ENCODE assay signal across 12 cellular contexts in genomic region chr2:206245178-206245778, GRCh38. TPM values are rescaled to one million over a fixed set of nuclear protein-coding genes. Genes with fewer than 3 reads are reported as not detected.
DNase-seq lines count a peak whose midpoint lies in the region; ATAC-seq and TF ChIP-seq lines count a peak whose summit lies in the region.
"Had no signal": no experiment of that assay in that cellular context is flagged by ENCODE, and none has a peak within 500 bp of the region (broad histone marks: within the 10 kb centered on the region; RNA-seq: fewer than 3 reads in every experiment).

No MANE protein-coding gene starts in this region.

- TF ChIP-seq CTCF in lower leg skin (IDR thresholded peaks at IDR 0.05), result no peak

- H3K4me3 ChIP-seq in lower leg skin (ENCODE audit: low read depth, poor library complexity, severe bottlenecking), result no peak overlapping the region
- H3K4me3 ChIP-seq: esophagus muscularis mucosa, testis had no signal

- H3K9me3 Mint-ChIP-seq in stimulated activated naive CD8-positive, alpha-beta T cell treated with anti-CD3 and anti-CD28 coated beads, Interleukin-15, amount 100 ng/mL, for 72 hours, result no peaks in the 10 kb centered on the region

- H3K27me3 Mint-ChIP-seq in stimulated activated naive CD8-positive, alpha-beta T cell treated with anti-CD3 and anti-CD28 coated beads, Interleukin-15, amount 100 ng/mL, for 72 hours, result peaks cover 50% of the 10 kb centered on the region

- 78 to 79% methylated on average over 6 of the region's 6 CpGs for WGBS in lower leg skin, 2 donors

- ATAC-seq in GM19043 (IDR thresholded peaks at IDR 0.05; ENCODE audit: low read depth, unreplicated experiment), result peak; percentile 60
- ATAC-seq in HG02798 (IDR thresholded peaks at IDR 0.05; ENCODE audit: poor library complexity, unreplicated experiment), result peak; percentile 51
- no peak for ATAC-seq in stimulated activated naive CD8-positive, alpha-beta T cell treated with anti-CD3 and anti-CD28 coated beads, Interleukin-15, amount 100 ng/mL, for 72 hours
- ATAC-seq in GM18873 (IDR thresholded peaks at IDR 0.05; ENCODE audit: low FRiP score, unreplicated experiment), result no peak

- H3K4me1 Mint-ChIP-seq in stimulated activated naive CD8-positive, alpha-beta T cell treated with anti-CD3 and anti-CD28 coated beads, Interleukin-15, amount 100 ng/mL, for 72 hours, result no peaks in the 10 kb centered on the region

- DNase-seq in CD1c-positive myeloid dendritic cell (ENCODE audit: extremely low spot score) (peak; percentile 4), NAMALWA (ENCODE audit: low spot score) (peak; percentile 58), LoVo (ENCODE audit: low spot score) (no peak), lower leg skin (ENCODE audit: low spot score in 2 of 2) (no peak)
- DNase-seq in stimulated activated naive CD8-positive, alpha-beta T cell treated with anti-CD3 and anti-CD28 coated beads, Interleukin-15, amount 100 ng/mL, for 72 hours, result no peak
- DNase-seq: activated CD8-positive, alpha-beta memory T cell treated with anti-CD3 and anti-CD28 coated beads, Interleukin-2, amount 50 U/mL, for 48 hours; stimulated activated CD4-positive, alpha-beta T cell treated with anti-CD3 and anti-CD28 coated beads, Interleukin-4, amount 100 ng/mL, for 24 hours; testis had no signal

- intact Hi-C loops in lower leg skin (cut with DNase I; ENCODE audit: low total_unique reads), result no loop called here

- no peak overlapping the region for H3K4me3 Mint-ChIP-seq in stimulated activated naive CD8-positive, alpha-beta T cell treated with anti-CD3 and anti-CD28 coated beads, Interleukin-15, amount 100 ng/mL, for 72 hours

- H3K27ac Mint-ChIP-seq in stimulated activated naive CD8-positive, alpha-beta T cell treated with anti-CD3 and anti-CD28 coated beads, Interleukin-15, amount 100 ng/mL, for 72 hours, result no peak overlapping the region

- TF ChIP-seq POLR2A in lower leg skin (IDR thresholded peaks at IDR 0.05), result no peak

RNA-seq across cellular contexts. Expression of gene ZDBF2, which starts 29.2 kb away (rescaled TPM):
- total RNA-seq in lower leg skin, result 1 to 10 TPM; 3.1 to 5.5 (median 4.1) TPM

Comparison
In these comparisons a context has a peak if more than half of its experiments do, and no peak if none do; other contexts are left out.
1. DNase-seq: peak in CD1c-positive myeloid dendritic cell (single experiment) and NAMALWA (single experiment); none in stimulated activated naive CD8-positive, alpha-beta T cell treated with anti-CD3 and anti-CD28 coated beads, Interleukin-15, amount 100 ng/mL, for 72 hours (0 of 2), LoVo (single experiment) and lower leg skin (0 of 2).
2. ATAC-seq: peak in GM19043 (single experiment) and HG02798 (single experiment); none in stimulated activated naive CD8-positive, alpha-beta T cell treated with anti-CD3 and anti-CD28 coated beads, Interleukin-15, amount 100 ng/mL, for 72 hours (single experiment) and GM18873 (single experiment).